In the genomic region with DNA sequence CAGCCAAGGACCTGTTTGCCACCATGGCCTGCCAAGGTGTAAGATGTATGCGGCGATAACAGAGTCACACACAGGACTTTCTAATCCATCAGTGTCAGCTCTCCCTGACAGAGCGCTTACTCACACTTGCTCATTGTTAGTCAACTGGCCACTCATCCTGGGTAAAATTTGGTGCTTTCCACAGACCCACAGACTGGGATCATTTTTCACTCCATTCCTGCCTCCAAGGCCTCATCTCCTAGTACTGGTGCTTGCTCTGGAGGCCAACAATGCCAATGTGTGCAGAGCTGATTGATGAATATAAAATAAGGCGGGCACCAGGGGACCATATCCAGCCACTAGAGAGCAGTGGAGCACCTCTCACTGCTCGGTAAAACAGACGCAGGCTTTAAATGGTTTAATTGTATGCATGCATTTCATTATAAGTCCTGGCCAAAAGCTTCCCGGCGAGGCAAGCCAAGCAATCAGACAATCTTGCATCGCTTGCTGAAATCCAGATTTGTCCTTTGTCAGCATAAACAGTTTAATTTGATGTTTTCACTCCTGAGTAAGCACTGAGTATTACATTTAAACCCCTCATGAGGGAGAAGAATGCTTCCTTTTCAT, we compare ENCODE assay signal across 9 cellular contexts. TPM values are rescaled to one million over a fixed set of nuclear protein-coding genes. Genes with fewer than 3 reads are reported as not detected.
DNase-seq lines count a peak whose midpoint lies in the region; ATAC-seq, FAIRE-seq and TF ChIP-seq lines count a peak whose summit lies in the region.
"Had no signal": no experiment of that assay in that cellular context is flagged by ENCODE, and none has a peak within 500 bp of the region (broad histone marks: within the 10 kb centered on the region; RNA-seq: fewer than 3 reads in every experiment).

No MANE protein-coding gene starts in this region.

- no peaks in the 10 kb centered on the region for H3K9me3 ChIP-seq in A673 (ENCODE audit: low read depth, low read length, poor library complexity, severe bottlenecking)
- H3K9me3 ChIP-seq in gastrocnemius medialis: no peaks in the 10 kb centered on the region

- ATAC-seq in gastrocnemius medialis (peak; percentile 42 to 51), GM19023 (IDR thresholded peaks at IDR 0.05; ENCODE audit: unreplicated experiment) (no peak), GM18498 (IDR thresholded peaks at IDR 0.05; ENCODE audit: unreplicated experiment) (no peak)

- H3K4me1 ChIP-seq in A673 (ENCODE audit: insufficient read depth, low read length, poor library complexity, severe bottlenecking) (peaks cover 49% of the 10 kb centered on the region), gastrocnemius medialis (peaks cover 55 to 77% of the 10 kb centered on the region in 2 donors)

- peak overlapping the region; percentile 79 for H3K27ac ChIP-seq in A673 (ENCODE audit: low read depth, low read length, poor library complexity, severe bottlenecking)
- H3K27ac ChIP-seq in gastrocnemius medialis: peak overlapping the region in 1 of 4 donors; percentile 30

- no peak for TF ChIP-seq POLR2A in H54 (IDR thresholded peaks at IDR 0.05; ENCODE audit: low read depth, low read length)
- TF ChIP-seq POLR2A in gastrocnemius medialis (IDR thresholded peaks at IDR 0.05): no peak
- TF ChIP-seq POLR2A in lower leg skin (IDR thresholded peaks at IDR 0.05): no peak

- CTCF ChIA-PET in A673 (lab: Charles Lee): interaction anchor here (0.5 to 1.2 kb wide), 4 partner anchors 17 to 144 kb away, joined by 4 to 7 read pairs (median 6); no protein-coding TSS in a partner anchor

- H3K4me3 ChIP-seq in A673 (ENCODE audit: low read depth, low read length, poor library complexity, severe bottlenecking) (no peak overlapping the region), fibroblast of the aortic adventitia (ENCODE audit: low read depth, low read length) (no peak overlapping the region), gastrocnemius medialis (no peak overlapping the region), lower leg skin (ENCODE audit: low read depth, poor library complexity, severe bottlenecking) (no peak overlapping the region)

- DNase-seq in A673 (ENCODE audit: low spot score): peak; percentile 89
- DNase-seq in H54 (ENCODE audit: insufficient read length, low spot score): peak; percentile 88
- peak; percentile 99 for DNase-seq in RCC 7860 (ENCODE audit: low spot score)
- peak; percentile 96 for DNase-seq in fibroblast of the aortic adventitia (ENCODE audit: low read depth)
- DNase-seq in gastrocnemius medialis: no peak
- no peak for DNase-seq in lower leg skin (ENCODE audit: low spot score in 2 of 2)

- H3K27me3 ChIP-seq in A673 (replicated peaks; ENCODE audit: insufficient read depth, low read depth, low read length, poor library complexity) (no peaks in the 10 kb centered on the region), gastrocnemius medialis (no peaks in the 10 kb centered on the region)

- in situ Hi-C loops in gastrocnemius medialis (cut with MboI; ENCODE audit: low sequenced_read_pairs in 4 of 4): loop anchor here in 1 of 4 donors (10.0 kb wide), 1 partner anchor 268 kb away; no protein-coding TSS in a partner anchor

- BruUV-seq in A673 (replicated peaks; lab: Mats Ljungman, UMichigan): no TSS peak

- TF ChIP-seq CTCF in A673 (conservative IDR thresholded peaks at IDR 0.05; ENCODE audit: low read depth, low read length): peak; percentile 81
- peak; percentile 70 for TF ChIP-seq CTCF in fibroblast of the aortic adventitia (IDR thresholded peaks at IDR 0.05; ENCODE audit: insufficient read depth, low read length)
- TF ChIP-seq CTCF in gastrocnemius medialis (IDR thresholded peaks at IDR 0.05 in 4 of 5, conservative IDR thresholded peaks at IDR 0.05 in 1 of 5): no peak
- no peak for TF ChIP-seq CTCF in lower leg skin (IDR thresholded peaks at IDR 0.05)

- intact Hi-C loops in A673 (cut with micrococcal nuclease; ENCODE audit: unreplicated experiment): loop anchor here (2.0 to 5.0 kb wide), 2 partner anchors 51 to 266 kb away; no protein-coding TSS in a partner anchor
- intact Hi-C loops in gastrocnemius medialis (cut with DNase I; ENCODE audit: low total_unique reads): no loop called here
- intact Hi-C loops in lower leg skin (cut with DNase I; ENCODE audit: low total_unique reads): no loop called here

- H3K36me3 ChIP-seq in A673 (ENCODE audit: insufficient read depth, low read length, poor library complexity, severe bottlenecking): peaks cover 5% of the 10 kb centered on the region
- no peaks in the 10 kb centered on the region for H3K36me3 ChIP-seq in gastrocnemius medialis

- POLR2A ChIA-PET in A673 (lab: Charles Lee; ENCODE audit: low non-redundant PET): interaction anchor here (0.7 kb wide), 1 partner anchor 20 kb away, joined by 3 read pairs; no protein-coding TSS in a partner anchor

- WGBS in lower leg skin, 2 donors: 35 to 39% methylated on average over 9 of the region's 9 CpGs

- FAIRE-seq in H54 (lab: Jason Lieb, UNC) (peak; percentile 99), RCC 7860 (lab: Jason Lieb, UNC) (peak; percentile 95)
- FAIRE-seq: colon had no signal

RNA-seq across cellular contexts. Expression of a gene that starts 22.3 kb away (rescaled TPM):
- 355 and 380 TPM in 2 replicates for total RNA-seq in A673 (2021)
- 59.2 and 209 TPM in 2 replicates for total RNA-seq in fibroblast of the aortic adventitia (ENCODE audit: low replicate concordance)
- 100 to 1,000 TPM; 265 to 438 (median 354) TPM for total RNA-seq in gastrocnemius medialis
- 100 to 1,000 TPM; 149 to 187 (median 165) TPM for total RNA-seq in lower leg skin

RNA-seq across cellular contexts. Expression of a gene that starts 57.3 kb away (rescaled TPM):
- not detected in 2 replicates for total RNA-seq in A673 (2021)
- not detected in 2 replicates for total RNA-seq in fibroblast of the aortic adventitia (ENCODE audit: low replicate concordance)
- not detected for total RNA-seq in gastrocnemius medialis
- total RNA-seq in lower leg skin: under 1 TPM in 3 of 4 donors, not detected in 1; 0.20 to 0.49 (median 0.36) TPM

Comparison
In these comparisons a context has a peak if more than half of its experiments do, and no peak if none do; other contexts are left out.
1. DNase-seq: peak in A673 (single experiment), H54 (single experiment), RCC 7860 (single experiment) and fibroblast of the aortic adventitia (single experiment); none in gastrocnemius medialis (0 of 2) and lower leg skin (0 of 2).
2. CTCF ChIP-seq: peak in A673 (single experiment) and fibroblast of the aortic adventitia (single experiment); none in gastrocnemius medialis (0 of 5) and lower leg skin (0 of 3).
3. ATAC-seq: peak in gastrocnemius medialis (2 of 2); none in GM19023 (single experiment) and GM18498 (single experiment).